ENCODE assay signal across 16 cellular contexts in genomic region chr16:15601212-15601879, GRCh38. TPM values are rescaled to one million over a fixed set of nuclear protein-coding genes. Genes with fewer than 3 reads are reported as not detected.
A peak's percentile ranks its signal among the peaks of the same experiment; 100 is the strongest.
DNase-seq lines count a peak whose midpoint lies in the region; ATAC-seq and TF ChIP-seq lines count a peak whose summit lies in the region.
"Had no signal": no experiment of that assay in that cellular context is flagged by ENCODE, and none has a peak within 500 bp of the region (broad histone marks: within the 10 kb centered on the region; RNA-seq: fewer than 3 reads in every experiment).

No MANE protein-coding gene starts in this region.

- no peak for TF ChIP-seq POLR2A in esophagus squamous epithelium (IDR thresholded peaks at IDR 0.05)

- H3K9me3 Mint-ChIP-seq in activated T-cell treated with anti-CD3 and anti-CD28 coated beads, Interleukin-2, amount 50 U/mL, for 72 hours, result no peaks in the 10 kb centered on the region
- no peaks in the 10 kb centered on the region for H3K9me3 Mint-ChIP-seq in WTC11
- H3K9me3 Mint-ChIP-seq in stimulated activated memory B cell treated with anti-CD40 and anti-IgM and Interleukin-4, amounts not matched to agents 10 μg/mL and 1 μg/mL and 100 μg/mL, for 72 hours, result no peaks in the 10 kb centered on the region
- H3K9me3 Mint-ChIP-seq: mesothelial cell of epicardium, type B pancreatic cell had no signal

- 86 to 90% methylated on average over 9 of the region's 9 CpGs for WGBS in esophagus squamous epithelium, 2 donors

- no peak overlapping the region for H3K27ac ChIP-seq in esophagus squamous epithelium
- H3K27ac ChIP-seq: gastroesophageal sphincter had no signal

- no peaks in the 10 kb centered on the region for H3K27me3 Mint-ChIP-seq in activated T-cell treated with anti-CD3 and anti-CD28 coated beads, Interleukin-2, amount 50 U/mL, for 72 hours (ENCODE audit: low read depth)
- no peaks in the 10 kb centered on the region for H3K27me3 Mint-ChIP-seq in WTC11 (ENCODE audit: low read depth)
- H3K27me3 Mint-ChIP-seq in stimulated activated memory B cell treated with anti-CD40 and anti-IgM and Interleukin-4, amounts not matched to agents 10 μg/mL and 1 μg/mL and 100 μg/mL, for 72 hours, result no peaks in the 10 kb centered on the region
- H3K27me3 Mint-ChIP-seq: type B pancreatic cell had no signal

- peaks cover 9 to 100% (median 58%) of the 10 kb centered on the region in 3 donors for H3K36me3 ChIP-seq in esophagus squamous epithelium

- TF ChIP-seq CTCF in WTC11 (IDR thresholded peaks at IDR 0.05) (no peak), esophagus squamous epithelium (IDR thresholded peaks at IDR 0.05) (no peak)

- intact Hi-C loops in esophagus squamous epithelium (cut with DNase I), result no loop called here

- peaks cover 0 to 10% (median 4%) of the 10 kb centered on the region in 3 donors for H3K4me1 ChIP-seq in esophagus squamous epithelium
- H3K4me1 ChIP-seq: Caco-2, gastroesophageal sphincter had no signal

- CTCF ChIA-PET in WTC11 (lab: Charles Lee), result interaction anchor here (0.6 kb wide), 1 partner anchor 51 kb away, joined by 3 read pairs; no protein-coding TSS in a partner anchor

- H3K36me3 Mint-ChIP-seq in activated T-cell treated with anti-CD3 and anti-CD28 coated beads, Interleukin-2, amount 50 U/mL, for 72 hours (ENCODE audit: insufficient read depth in 2 of 2), result peaks cover 21 to 34% of the 10 kb centered on the region in 2 donors
- H3K36me3 Mint-ChIP-seq in WTC11, result peaks cover 65% of the 10 kb centered on the region
- H3K36me3 Mint-ChIP-seq in stimulated activated memory B cell treated with anti-CD40 and anti-IgM and Interleukin-4, amounts not matched to agents 10 μg/mL and 1 μg/mL and 100 μg/mL, for 72 hours, result peaks cover 68% of the 10 kb centered on the region

- DNase-seq in activated T-cell treated with anti-CD3 and anti-CD28 coated beads, Interleukin-2, amount 50 U/mL, for 72 hours, result no peak
- DNase-seq in activated T-cell treated with anti-CD3 and anti-CD28 coated beads, Interleukin-2, amount 50 U/mL, for 1 hour, result no peak
- DNase-seq in WTC11 (ENCODE audit: low spot score), result peak; percentile 74
- peak; percentile 83 for DNase-seq in iPS-NIHi7 (ENCODE audit: extremely low spot score)
- no peak for DNase-seq in esophagus squamous epithelium (lab: John Stamatoyannopoulos, UW)
- DNase-seq: Caco-2, cerebellar nuclear complex, NCI-H1048, NCI-H774 had no signal

- peaks cover 23% of the 10 kb centered on the region for H3K4me1 Mint-ChIP-seq in activated T-cell treated with anti-CD3 and anti-CD28 coated beads, Interleukin-2, amount 50 U/mL, for 72 hours (ENCODE audit: low read depth)
- H3K4me1 Mint-ChIP-seq in WTC11, result peaks cover 8% of the 10 kb centered on the region
- H3K4me1 Mint-ChIP-seq in stimulated activated memory B cell treated with anti-CD40 and anti-IgM and Interleukin-4, amounts not matched to agents 10 μg/mL and 1 μg/mL and 100 μg/mL, for 72 hours, result peaks cover 11% of the 10 kb centered on the region
- H3K4me1 Mint-ChIP-seq: mesothelial cell of epicardium had no signal

- POLR2A ChIA-PET in WTC11 (lab: Charles Lee), result no interaction called here

- no peaks in the 10 kb centered on the region for H3K27me3 ChIP-seq in esophagus squamous epithelium
- H3K27me3 ChIP-seq: gastroesophageal sphincter had no signal

- H3K4me3 Mint-ChIP-seq in activated T-cell treated with anti-CD3 and anti-CD28 coated beads, Interleukin-2, amount 50 U/mL, for 72 hours, result no peak overlapping the region
- H3K4me3 Mint-ChIP-seq in WTC11, result no peak overlapping the region
- H3K4me3 Mint-ChIP-seq in stimulated activated memory B cell treated with anti-CD40 and anti-IgM and Interleukin-4, amounts not matched to agents 10 μg/mL and 1 μg/mL and 100 μg/mL, for 72 hours, result no peak overlapping the region
- H3K4me3 Mint-ChIP-seq: mesothelial cell of epicardium, type B pancreatic cell had no signal

- H3K4me3 ChIP-seq in esophagus squamous epithelium, result no peak overlapping the region
- H3K4me3 ChIP-seq: gastroesophageal sphincter had no signal

- peak overlapping the region; percentile 70 for H3K27ac Mint-ChIP-seq in activated T-cell treated with anti-CD3 and anti-CD28 coated beads, Interleukin-2, amount 50 U/mL, for 72 hours
- H3K27ac Mint-ChIP-seq in WTC11, result no peak overlapping the region
- peak overlapping the region; percentile 28 for H3K27ac Mint-ChIP-seq in stimulated activated memory B cell treated with anti-CD40 and anti-IgM and Interleukin-4, amounts not matched to agents 10 μg/mL and 1 μg/mL and 100 μg/mL, for 72 hours
- H3K27ac Mint-ChIP-seq: mesothelial cell of epicardium, type B pancreatic cell had no signal

- no peaks in the 10 kb centered on the region for H3K9me3 ChIP-seq in esophagus squamous epithelium
- H3K9me3 ChIP-seq: Caco-2, gastroesophageal sphincter had no signal

- no peak for ATAC-seq in activated T-cell treated with anti-CD3 and anti-CD28 coated beads, Interleukin-2, amount 50 U/mL, for 72 hours (replicated peaks in 1 of 2)
- ATAC-seq in WTC11, result peak; percentile 92
- no peak for ATAC-seq in stimulated activated memory B cell treated with anti-CD40 and anti-IgM and Interleukin-4, amounts not matched to agents 10 μg/mL and 1 μg/mL and 100 μg/mL, for 72 hours
- no peak for ATAC-seq in HG03159 (IDR thresholded peaks at IDR 0.05; ENCODE audit: unreplicated experiment)
- ATAC-seq in HG03039 (IDR thresholded peaks at IDR 0.05; ENCODE audit: unreplicated experiment), result no peak
- ATAC-seq: activated CD4-positive, CD25-positive, alpha-beta regulatory T cell treated with anti-CD3 and anti-CD28 coated beads, Interleukin-2, amount 50 U/mL, for 24 hours; gastroesophageal sphincter had no signal

TF ChIP-seq in WTC11, 78 proteins besides CTCF, POLR2A, EP300 and RAD21 (continues in another document):
- TF ChIP-seq ZBTB21 (CRISPR knock-in tag; IDR thresholded peaks at IDR 0.05; ENCODE audit: borderline replicate concordance) (peak; percentile 53; the same call in 1 of the 2 replicates), ZNF671 (CRISPR knock-in tag; IDR thresholded peaks at IDR 0.05) (no peak), ETV6 (CRISPR knock-in tag; IDR thresholded peaks at IDR 0.05) (no peak), JUN (CRISPR knock-in tag; IDR thresholded peaks at IDR 0.05) (peak; percentile 84; the same call in 1 of the 2 replicates), TP53 (CRISPR knock-in tag; IDR thresholded peaks at IDR 0.05) (0 out of 2 replicates have a peak, but pooled peaks have one; percentile 58), FOXP1 (CRISPR knock-in tag; IDR thresholded peaks at IDR 0.05; ENCODE audit: borderline replicate concordance) (0 out of 2 replicates have a peak, but pooled peaks have one; percentile 57), ZSCAN18 (CRISPR knock-in tag; IDR thresholded peaks at IDR 0.05) (no peak), FOXJ3 (CRISPR knock-in tag; IDR thresholded peaks at IDR 0.05; ENCODE audit: borderline replicate concordance) (no peak), ZBTB43 (CRISPR knock-in tag; IDR thresholded peaks at IDR 0.05) (peak; percentile 81; the same call in 1 of the 2 replicates), SP1 (CRISPR knock-in tag; conservative IDR thresholded peaks at IDR 0.05) (no peak), TEAD1 (CRISPR knock-in tag; IDR thresholded peaks at IDR 0.05) (peak; percentile 93), MAX (CRISPR knock-in tag; IDR thresholded peaks at IDR 0.05) (0 out of 2 replicates have a peak, but pooled peaks have one; percentile 40)
- TF ChIP-seq, protein P1, sequence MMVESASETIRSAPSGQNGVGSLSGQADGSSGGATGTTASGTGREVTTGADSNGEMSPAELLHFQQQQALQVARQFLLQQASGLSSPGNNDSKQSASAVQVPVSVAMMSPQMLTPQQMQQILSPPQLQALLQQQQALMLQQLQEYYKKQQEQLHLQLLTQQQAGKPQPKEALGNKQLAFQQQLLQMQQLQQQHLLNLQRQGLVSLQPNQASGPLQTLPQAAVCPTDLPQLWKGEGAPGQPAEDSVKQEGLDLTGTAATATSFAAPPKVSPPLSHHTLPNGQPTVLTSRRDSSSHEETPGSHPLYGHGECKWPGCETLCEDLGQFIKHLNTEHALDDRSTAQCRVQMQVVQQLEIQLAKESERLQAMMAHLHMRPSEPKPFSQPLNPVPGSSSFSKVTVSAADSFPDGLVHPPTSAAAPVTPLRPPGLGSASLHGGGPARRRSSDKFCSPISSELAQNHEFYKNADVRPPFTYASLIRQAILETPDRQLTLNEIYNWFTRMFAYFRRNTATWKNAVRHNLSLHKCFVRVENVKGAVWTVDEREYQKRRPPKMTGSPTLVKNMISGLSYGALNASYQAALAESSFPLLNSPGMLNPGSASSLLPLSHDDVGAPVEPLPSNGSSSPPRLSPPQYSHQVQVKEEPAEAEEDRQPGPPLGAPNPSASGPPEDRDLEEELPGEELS (CRISPR knock-in tag; IDR thresholded peaks at IDR 0.05), result peak; percentile 74; the same call in 1 of the 2 replicates

RNA-seq across cellular contexts. Expression of gene MARF1, which starts 41.6 kb away (rescaled TPM):
- 10 to 100 TPM; 74.3 TPM for total RNA-seq in activated T-cell treated with anti-CD3 and anti-CD28 coated beads, Interleukin-2, amount 50 U/mL, for 72 hours
- total RNA-seq in WTC11 (2021) (26.2 to 31.9 TPM (median 28.5 TPM) in 3 replicates), esophagus squamous epithelium (10 to 100 TPM; 16.8 to 33.8 (median 19.2) TPM)

RNA-seq across cellular contexts. Expression of gene NDE1, which starts 48.7 kb away (rescaled TPM):
- total RNA-seq in activated T-cell treated with anti-CD3 and anti-CD28 coated beads, Interleukin-2, amount 50 U/mL, for 72 hours, result 100 to 1,000 TPM; 106 to 122 TPM
- total RNA-seq in WTC11 (2021) (38.4 to 43.5 TPM (median 39.4 TPM) in 3 replicates), esophagus squamous epithelium (10 to 100 TPM; 22.4 to 40.6 (median 31.4) TPM)

Comparison
In these comparisons a context has a peak if more than half of its experiments do, and no peak if none do; other contexts are left out.
1. DNase-seq: peak in WTC11 (single experiment) and iPS-NIHi7 (single experiment); none in activated T-cell treated with anti-CD3 and anti-CD28 coated beads, Interleukin-2, amount 50 U/mL, for 72 hours (0 of 2), activated T-cell treated with anti-CD3 and anti-CD28 coated beads, Interleukin-2, amount 50 U/mL, for 1 hour (single experiment) and esophagus squamous epithelium (single experiment).